Comparison of ENCODE assay signal across 19 cellular contexts in the genomic region with DNA sequence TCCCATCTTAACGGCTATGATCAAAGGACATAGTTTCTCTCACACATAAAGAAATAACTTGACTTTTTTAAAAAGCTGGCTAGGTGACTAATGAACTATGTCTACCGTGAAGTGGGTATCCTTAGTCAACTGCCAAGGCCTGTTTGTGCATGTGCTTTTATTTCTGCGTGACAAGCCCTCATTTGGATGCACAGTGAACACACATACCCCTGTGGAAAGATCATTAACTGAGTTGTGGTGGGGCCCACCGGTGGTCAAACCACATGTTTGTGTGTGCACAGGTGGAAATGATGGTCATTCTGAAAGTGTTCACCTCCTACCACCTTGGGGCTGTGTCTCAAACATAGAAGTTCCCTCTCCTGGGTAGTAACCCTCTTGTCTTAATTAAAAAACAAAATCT.
DNase-seq lines count a peak whose midpoint lies in the region; ATAC-seq lines count a peak whose summit lies in the region.
"Had no signal": no experiment of that assay in that cellular context is flagged by ENCODE, and none has a peak within 500 bp of the region (broad histone marks: within the 10 kb centered on the region; RNA-seq: fewer than 3 reads in every experiment).

No MANE protein-coding gene starts in this region.

- peak; percentile 83 for DNase-seq in SW480 (ENCODE audit: low spot score)
- peak; percentile 80 for DNase-seq in kidney glomerular epithelial cell (lab: John Stamatoyannopoulos, UW)
- DNase-seq in AML-193 (lab: John Stamatoyannopoulos, UW) = no peak
- DNase-seq in OCI-M1 (lab: John Stamatoyannopoulos, UW) = no peak
- DNase-seq in NCI-H69 (lab: John Stamatoyannopoulos, UW) = no peak
- DNase-seq: activated CD4-positive, alpha-beta memory T cell treated with anti-CD3 and anti-CD28 coated beads for 36 hours; activated naive CD4-positive, alpha-beta T cell treated with anti-CD3 and anti-CD28 coated beads, Interleukin-2, amount 10 ng/mL, durations not matched to agents 7 days and 5 days; foreskin melanocyte; left lung; NCI-H1092; NCI-H524; nucleus accumbens; SJCRH30; stomach; T-helper 2 cell had no signal

- ATAC-seq in GM18517 (IDR thresholded peaks at IDR 0.05; ENCODE audit: unreplicated experiment) (peak; percentile 53), GM21786 (IDR thresholded peaks at IDR 0.05; ENCODE audit: unreplicated experiment) (peak; percentile 45), HG03108 (IDR thresholded peaks at IDR 0.05; ENCODE audit: unreplicated experiment) (no peak)
- ATAC-seq: left lung, WTC11 had no signal

Comparison
In these comparisons a context has a peak if more than half of its experiments do, and no peak if none do; other contexts are left out.
1. DNase-seq: peak in SW480 (single experiment) and kidney glomerular epithelial cell (single experiment); none in AML-193 (0 of 2), OCI-M1 (single experiment) and NCI-H69 (single experiment).